In genomic region chr9:30713279-30713678, GRCh38 we compare ENCODE assay signal across 21 cellular contexts.
DNase-seq lines count a peak whose midpoint lies in the region; ATAC-seq lines count a peak whose summit lies in the region.
"Had no signal": no experiment of that assay in that cellular context is flagged by ENCODE, and none has a peak within 500 bp of the region (broad histone marks: within the 10 kb centered on the region; RNA-seq: fewer than 3 reads in every experiment).

No MANE protein-coding gene starts in this region.

- peak; percentile 53 for DNase-seq in COLO829 (ENCODE audit: low spot score)
- DNase-seq in SK-MEL-5 (ENCODE audit: low read depth, low spot score): peak; percentile 70
- peak; percentile 40 for DNase-seq in medulla oblongata (ENCODE audit: extremely low spot score)
- peak; percentile 19 for DNase-seq in putamen (ENCODE audit: low spot score)
- DNase-seq in SHP77 (lab: John Stamatoyannopoulos, UW): no peak
- no peak for DNase-seq in DMS153 treated with DMSO at 0.1 percent for 48 hours (lab: John Stamatoyannopoulos, UW; ENCODE audit: unreplicated experiment)
- DNase-seq: DMS 273 treated with DMSO at 0.1 percent for 48 hours, GF-D8, H9, IMR-90, Karpas-422, MM.1S, NCI-H1105, NCI-H187, NCI-H446 treated with DMSO at 0.1 percent for 48 hours, NCI-H774 had no signal

- no peak for ATAC-seq in GM19328 (IDR thresholded peaks at IDR 0.05; ENCODE audit: unreplicated experiment)
- no peak for ATAC-seq in GM19035 (IDR thresholded peaks at IDR 0.05; ENCODE audit: unreplicated experiment)
- ATAC-seq: A549, Panc1, Right ventricle myocardium inferior had no signal

- in situ Hi-C loops in SK-MEL-5 (cut with HindIII; ENCODE audit: low pct_unique_long_range_greater_than_20kb, low sequenced_read_pairs): no loop called here

Comparison
In these comparisons a context has a peak if more than half of its experiments do, and no peak if none do; other contexts are left out.
1. DNase-seq: peak in COLO829 (single experiment), SK-MEL-5 (single experiment), medulla oblongata (single experiment) and putamen (single experiment); none in SHP77 (0 of 2) and DMS153 treated with DMSO at 0.1 percent for 48 hours (single experiment).